ENCODE assay signal across 27 cellular contexts in genomic region chr4:186481998-186482790, GRCh38.
A peak's percentile ranks its signal among the peaks of the same experiment; 100 is the strongest.
DNase-seq lines count a peak whose midpoint lies in the region; ATAC-seq, FAIRE-seq and TF ChIP-seq lines count a peak whose summit lies in the region.
"Had no signal": no experiment of that assay in that cellular context is flagged by ENCODE, and none has a peak within 500 bp of the region (broad histone marks: within the 10 kb centered on the region; RNA-seq: fewer than 3 reads in every experiment).

No MANE protein-coding gene starts in this region.

- H2BK5ac ChIP-seq in neuronal stem cell (ENCODE audit: low read length) = no peak overlapping the region

- H3K4ac ChIP-seq in neuronal stem cell (ENCODE audit: low read length) = no peak overlapping the region

- H3K4me1 Mint-ChIP-seq in WTC11 (peaks cover 17% of the 10 kb centered on the region), glutamatergic neuron (ENCODE audit: low read depth, unreplicated experiment) (peaks cover 5% of the 10 kb centered on the region)
- H3K4me1 Mint-ChIP-seq: B cell had no signal

- no peak overlapping the region for H3K4me3 Mint-ChIP-seq in WTC11
- H3K4me3 Mint-ChIP-seq in glutamatergic neuron (ENCODE audit: unreplicated experiment) = no peak overlapping the region
- H3K4me3 Mint-ChIP-seq: B cell; CD8-positive, alpha-beta T cell had no signal

- H3K23ac ChIP-seq in neuronal stem cell (ENCODE audit: low read depth, low read length, poor library complexity) = no peak overlapping the region

- peak; percentile 86 for ATAC-seq in WTC11
- no peak for ATAC-seq in stimulated activated naive CD8-positive, alpha-beta T cell treated with anti-CD3 and anti-CD28 coated beads, Interleukin-15, Interleukin-2, amounts not matched to agents 100 U/mL and 50 U/mL, for 24 hours
- ATAC-seq: A549; CD8-positive, alpha-beta T cell had no signal

- no peak for TF ChIP-seq CTCF in WTC11 (IDR thresholded peaks at IDR 0.05)
- TF ChIP-seq CTCF in glutamatergic neuron (IDR thresholded peaks at IDR 0.05; ENCODE audit: partially characterized antibody, unreplicated experiment) = no peak

- H3K14ac ChIP-seq in neuronal stem cell (ENCODE audit: low read length) = peak overlapping the region; percentile 21

- H4K91ac ChIP-seq in neuronal stem cell (ENCODE audit: low read depth, low read length, poor library complexity) = no peak overlapping the region

- H3K4me2 ChIP-seq in neuronal stem cell (ENCODE audit: insufficient read depth, low read length, poor library complexity, severe bottlenecking) = no peak overlapping the region
- H3K4me2 ChIP-seq: A549 had no signal

- TF ChIP-seq POLR2A in GM12891 (IDR thresholded peaks at IDR 0.05; ENCODE audit: low read depth, low read length) = no peak

- H3K36me3 ChIP-seq in H7 (replicated peaks; ENCODE audit: control insufficient read depth, insufficient read depth, low read length) = no peaks in the 10 kb centered on the region
- H3K36me3 ChIP-seq in neuronal stem cell (replicated peaks in 1 of 2; ENCODE audit: control insufficient read depth in 2 of 2, insufficient read depth in 2 of 2, low read length in 2 of 2) = no peaks in the 10 kb centered on the region
- H3K36me3 ChIP-seq: MG63 had no signal

- no peaks in the 10 kb centered on the region; the same call in 1 of the 2 replicates for H3K27me3 ChIP-seq in H7 (ENCODE audit: control insufficient read depth, insufficient read depth, low read length)
- H3K27me3 ChIP-seq in neuronal stem cell (ENCODE audit: control insufficient read depth in 3 of 3, insufficient read depth in 3 of 3, low read depth in 1 of 3, low read length in 3 of 3) = no peaks in the 10 kb centered on the region
- H3K27me3 ChIP-seq: MG63 had no signal

- H2BK12ac ChIP-seq in neuronal stem cell (ENCODE audit: low read length) = peak overlapping the region; percentile 94

- H3K27ac ChIP-seq in neuronal stem cell (replicated peaks; ENCODE audit: low read length) = peak overlapping the region; percentile 9
- H3K27ac ChIP-seq: A549, C4-2B, GM23248, RWPE1 had no signal

- FAIRE-seq in GM12891 (lab: Jason Lieb, UNC) = no peak
- FAIRE-seq: A549, GM19239, HTR-8/SVneo had no signal

- H3K27ac Mint-ChIP-seq in WTC11 (no peak overlapping the region), glutamatergic neuron (ENCODE audit: unreplicated experiment) (peak overlapping the region; percentile 54)
- H3K27ac Mint-ChIP-seq: B cell; CD8-positive, alpha-beta T cell had no signal

- no peaks in the 10 kb centered on the region for H3K9me3 ChIP-seq in neuronal stem cell (replicated peaks in 1 of 2; ENCODE audit: control insufficient read depth in 2 of 2, insufficient read depth in 1 of 2, low read depth in 1 of 2, low read length in 2 of 2)
- H3K9me3 ChIP-seq: A549, Caco-2, MG63 had no signal

- no peaks in the 10 kb centered on the region for H3K27me3 Mint-ChIP-seq in WTC11 (ENCODE audit: low read depth)
- H3K27me3 Mint-ChIP-seq in glutamatergic neuron (ENCODE audit: unreplicated experiment) = peaks cover 2% of the 10 kb centered on the region
- H3K27me3 Mint-ChIP-seq: B cell had no signal

- no peak overlapping the region for H2BK120ac ChIP-seq in neuronal stem cell (ENCODE audit: low read depth, low read length)

- no peak overlapping the region for H2AFZ ChIP-seq in neuronal stem cell (ENCODE audit: low read length)
- H2AFZ ChIP-seq: GM23248 had no signal

- peak overlapping the region; percentile 44 for H3K9ac ChIP-seq in neuronal stem cell (ENCODE audit: low read depth, low read length, poor library complexity)
- H3K9ac ChIP-seq: GM23248 had no signal

- H3K9me3 Mint-ChIP-seq in WTC11 = no peaks in the 10 kb centered on the region
- peaks cover 2% of the 10 kb centered on the region for H3K9me3 Mint-ChIP-seq in glutamatergic neuron (ENCODE audit: unreplicated experiment)
- H3K9me3 Mint-ChIP-seq: CD8-positive, alpha-beta T cell had no signal

- POLR2A ChIA-PET in WTC11 (lab: Charles Lee) = no interaction called here

- WGBS in neuronal stem cell (ENCODE audit: extremely low coverage in 2 of 2, insufficient read length in 2 of 2, insufficient replicate concordance in 1 of 2), 2 donors = no CpG with 5 or more reads among the region's 12 CpGs

- H3K79me1 ChIP-seq in neuronal stem cell (ENCODE audit: low read depth, low read length) = peaks cover 4% of the 10 kb centered on the region

- peak overlapping the region; percentile 91 for H3K18ac ChIP-seq in neuronal stem cell (ENCODE audit: low read length)

- CTCF ChIA-PET in WTC11 (lab: Charles Lee) = interaction anchor here (2.5 kb wide), 1 partner anchor 9 kb away, joined by 14 read pairs; no protein-coding TSS in a partner anchor

- DNase-seq in H7 = peak; percentile 73
- peak; percentile 20 for DNase-seq in WTC11 (ENCODE audit: low spot score)
- no peak for DNase-seq in glutamatergic neuron
- no peak for DNase-seq in neuronal stem cell (ENCODE audit: low spot score)
- DNase-seq in amygdala (lab: John Stamatoyannopoulos, UW) = no peak
- DNase-seq in activated T-cell treated with anti-CD3 and anti-CD28 coated beads, Interleukin-2, amount 50 U/mL, for 1 hour = no peak
- no peak for DNase-seq in GM12891 (ENCODE audit: insufficient read length, low spot score)
- DNase-seq in stimulated activated naive CD8-positive, alpha-beta T cell treated with anti-CD3 and anti-CD28 coated beads, Interleukin-15, Interleukin-2, amounts not matched to agents 100 U/mL and 50 U/mL, for 24 hours = no peak
- DNase-seq: Caco-2; CD8-positive, alpha-beta T cell; DMS 273 treated with DMSO at 0.1 percent for 48 hours; DMS79; EL; GM23248; KG1; MG63; NCI-H1105 treated with DMSO at 0.1 percent for 48 hours; NCI-H2029 treated with DMSO at 0.1 percent for 48 hours; NCI-H446 treated with DMSO at 0.1 percent for 48 hours; NCI-H526 treated with DMSO at 0.1 percent for 48 hours; SHP77 had no signal

- H3K36me3 Mint-ChIP-seq in WTC11 (no peaks in the 10 kb centered on the region), glutamatergic neuron (ENCODE audit: unreplicated experiment) (no peaks in the 10 kb centered on the region)
- H3K36me3 Mint-ChIP-seq: CD8-positive, alpha-beta T cell had no signal

- H2BK15ac ChIP-seq in neuronal stem cell (ENCODE audit: low read length) = peak overlapping the region; percentile 92

- peaks cover 13 to 18% of the 10 kb centered on the region in 2 donors for H3K4me1 ChIP-seq in neuronal stem cell (ENCODE audit: control insufficient read depth in 2 of 2, insufficient read depth in 1 of 2, low read depth in 1 of 2, low read length in 2 of 2)
- H3K4me1 ChIP-seq: A549, Caco-2 had no signal

- peak overlapping the region; percentile 23 for H4K8ac ChIP-seq in neuronal stem cell (ENCODE audit: low read depth, low read length)

- H3K4me3 ChIP-seq in H7 (ENCODE audit: insufficient read depth, low read depth, low read length) (no peak overlapping the region), neuronal stem cell (ENCODE audit: low read length in 2 of 2) (no peak overlapping the region)
- H3K4me3 ChIP-seq: A549, GM23248, MG63 had no signal

- H2AK5ac ChIP-seq in neuronal stem cell (ENCODE audit: low read depth, low read length) = peak overlapping the region; percentile 90

TF ChIP-seq in WTC11, 78 proteins besides CTCF, POLR2A, EP300 and RAD21 (continues in another document):
- TF ChIP-seq IRF1 (CRISPR knock-in tag; IDR thresholded peaks at IDR 0.05) = no peak
- no peak for TF ChIP-seq E2F5 (CRISPR knock-in tag; IDR thresholded peaks at IDR 0.05)

TF ChIP-seq in GM12891, 5 proteins besides CTCF, POLR2A, EP300 and RAD21:
- no peak for TF ChIP-seq SPI1 (IDR thresholded peaks at IDR 0.05; ENCODE audit: low read depth, low read length)
- TF ChIP-seq PAX5 (IDR thresholded peaks at IDR 0.05; ENCODE audit: insufficient read depth, low read length, severe bottlenecking) = no peak

Comparison
In these comparisons a context has a peak if more than half of its experiments do, and no peak if none do; other contexts are left out.
1. DNase-seq: peak in H7 (single experiment) and WTC11 (single experiment); none in glutamatergic neuron (single experiment), neuronal stem cell (single experiment), amygdala (0 of 56), activated T-cell treated with anti-CD3 and anti-CD28 coated beads, Interleukin-2, amount 50 U/mL, for 1 hour (single experiment), GM12891 (single experiment) and stimulated activated naive CD8-positive, alpha-beta T cell treated with anti-CD3 and anti-CD28 coated beads, Interleukin-15, Interleukin-2, amounts not matched to agents 100 U/mL and 50 U/mL, for 24 hours (single experiment).